In the genomic region with DNA sequence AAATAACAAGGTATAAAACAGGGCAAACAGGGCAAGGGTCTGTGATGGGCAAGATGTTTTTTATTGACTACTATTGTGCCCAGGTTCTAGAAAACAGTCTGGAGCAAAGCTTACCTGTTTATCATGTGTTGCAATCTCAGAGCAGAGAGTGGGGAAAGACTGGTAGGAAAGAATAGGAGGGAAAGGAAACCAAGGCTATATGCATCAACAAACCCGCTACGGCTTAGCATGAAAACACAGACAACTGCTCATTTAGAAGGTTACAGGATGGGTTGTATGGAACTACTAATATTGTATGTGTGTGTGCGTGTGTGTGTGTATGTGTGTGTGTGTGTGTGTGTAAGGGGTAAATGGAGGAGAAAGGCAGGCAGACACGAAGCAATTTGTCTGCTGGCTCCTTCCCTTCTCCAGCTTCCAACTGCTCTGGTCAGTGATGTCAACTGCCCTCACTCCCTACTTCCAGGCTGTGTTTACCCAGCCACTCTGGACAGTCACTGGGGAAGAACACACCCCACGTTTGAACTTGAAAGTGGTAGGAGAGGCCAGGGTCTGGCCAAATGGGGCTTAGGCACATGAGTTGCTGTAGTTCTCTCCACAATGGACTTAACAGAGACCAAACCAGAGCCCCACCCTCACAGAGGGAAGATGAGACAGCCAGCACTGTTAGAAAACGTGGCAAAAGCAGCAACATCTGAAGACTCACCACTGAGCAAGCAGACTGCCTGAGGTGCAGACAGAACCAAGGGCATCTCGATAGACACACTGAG, we compare ENCODE assay signal across 13 cellular contexts. TPM values are rescaled to one million over a fixed set of nuclear protein-coding genes. Genes with fewer than 3 reads are reported as not detected.
A peak's percentile ranks its signal among the peaks of the same experiment; 100 is the strongest.
DNase-seq lines count a peak whose midpoint lies in the region; ATAC-seq and TF ChIP-seq lines count a peak whose summit lies in the region.
"Had no signal": no experiment of that assay in that cellular context is flagged by ENCODE, and none has a peak within 500 bp of the region (broad histone marks: within the 10 kb centered on the region; RNA-seq: fewer than 3 reads in every experiment).

No MANE protein-coding gene starts in this region.

- H3K9me3 ChIP-seq in neutrophil = no peaks in the 10 kb centered on the region
- no peaks in the 10 kb centered on the region for H3K9me3 ChIP-seq in body of pancreas
- H3K9me3 ChIP-seq: vagina had no signal

- TF ChIP-seq CTCF in neutrophil (IDR thresholded peaks at IDR 0.05) = no peak
- TF ChIP-seq CTCF in body of pancreas (IDR thresholded peaks at IDR 0.05) = no peak

- H3K36me3 ChIP-seq in neutrophil = no peaks in the 10 kb centered on the region
- no peaks in the 10 kb centered on the region for H3K36me3 ChIP-seq in body of pancreas (replicated peaks in 1 of 2; ENCODE audit: insufficient read depth in 1 of 2, low read depth in 2 of 2)
- H3K36me3 ChIP-seq: vagina had no signal

- no peak for TF ChIP-seq POLR2A in body of pancreas (IDR thresholded peaks at IDR 0.05)

- H3K27ac ChIP-seq in neutrophil = peak overlapping the region; percentile 56
- no peak overlapping the region for H3K27ac ChIP-seq in body of pancreas
- H3K27ac ChIP-seq: vagina had no signal

- CTCF ChIA-PET in activated CD8-positive, alpha-beta memory T cell treated with anti-CD3 and anti-CD28 coated beads, Interleukin-2, amount 10 ng/mL, durations not matched to agents 7 days and 5 days (lab: Charles Lee) = no interaction called here

- no peak overlapping the region for H3K4me3 Mint-ChIP-seq in activated CD8-positive, alpha-beta memory T cell treated with anti-CD3 and anti-CD28 coated beads, Interleukin-2, amount 10 ng/mL, durations not matched to agents 7 days and 5 days
- H3K4me3 Mint-ChIP-seq: activated B cell treated with CpG ODN at 0.5 μM for 24 hours had no signal

- H3K4me1 Mint-ChIP-seq in activated CD8-positive, alpha-beta memory T cell treated with anti-CD3 and anti-CD28 coated beads, Interleukin-2, amount 10 ng/mL, durations not matched to agents 7 days and 5 days = no peaks in the 10 kb centered on the region

- no peak overlapping the region for H3K27ac Mint-ChIP-seq in activated CD8-positive, alpha-beta memory T cell treated with anti-CD3 and anti-CD28 coated beads, Interleukin-2, amount 10 ng/mL, durations not matched to agents 7 days and 5 days
- H3K27ac Mint-ChIP-seq: activated B cell treated with CpG ODN at 0.5 μM for 24 hours had no signal

- no peak for ATAC-seq in HG03439 (IDR thresholded peaks at IDR 0.05; ENCODE audit: unreplicated experiment)
- ATAC-seq in activated CD8-positive, alpha-beta memory T cell treated with anti-CD3 and anti-CD28 coated beads, Interleukin-2, amount 10 ng/mL, durations not matched to agents 7 days and 5 days = no peak
- no peak for ATAC-seq in body of pancreas
- ATAC-seq: esophagus mucosa had no signal

- no peaks in the 10 kb centered on the region for H3K9me3 Mint-ChIP-seq in activated CD8-positive, alpha-beta memory T cell treated with anti-CD3 and anti-CD28 coated beads, Interleukin-2, amount 10 ng/mL, durations not matched to agents 7 days and 5 days (ENCODE audit: low read depth)
- H3K9me3 Mint-ChIP-seq: activated B cell treated with CpG ODN at 0.5 μM for 24 hours had no signal

- WGBS in body of pancreas, 2 donors = 62 to 71% methylated on average over 7 of the region's 7 CpGs

- H3K4me3 ChIP-seq in neutrophil (ENCODE audit: low read depth in 1 of 2, low read length in 1 of 2) (no peak overlapping the region), body of pancreas (no peak overlapping the region)
- H3K4me3 ChIP-seq: vagina had no signal

- H3K27me3 ChIP-seq in neutrophil (no peaks in the 10 kb centered on the region), body of pancreas (no peaks in the 10 kb centered on the region)
- H3K27me3 ChIP-seq: vagina had no signal

- DNase-seq in EH (ENCODE audit: low read depth) = peak; percentile 21
- peak; percentile 18 for DNase-seq in SK-N-DZ (ENCODE audit: low spot score)
- DNase-seq in globus pallidus (ENCODE audit: low spot score) = peak; percentile 55
- no peak for DNase-seq in activated CD8-positive, alpha-beta memory T cell treated with anti-CD3 and anti-CD28 coated beads, Interleukin-2, amount 10 ng/mL, durations not matched to agents 7 days and 5 days
- no peak for DNase-seq in body of pancreas
- no peak for DNase-seq in NCI-H2029 treated with DMSO at 0.1 percent for 48 hours (lab: John Stamatoyannopoulos, UW)
- DNase-seq: activated B cell treated with CpG ODN at 0.5 μM for 24 hours; activated naive CD4-positive, alpha-beta T cell treated with Interleukin-2 at 50 U/mL for 16 hours; stimulated activated CD4-positive, alpha-beta T cell treated with anti-CD3 and anti-CD28 coated beads, Interleukin-4, amount 100 ng/mL, for 4 hours had no signal

- H3K27me3 Mint-ChIP-seq in activated CD8-positive, alpha-beta memory T cell treated with anti-CD3 and anti-CD28 coated beads, Interleukin-2, amount 10 ng/mL, durations not matched to agents 7 days and 5 days = no peaks in the 10 kb centered on the region
- H3K27me3 Mint-ChIP-seq: activated B cell treated with CpG ODN at 0.5 μM for 24 hours had no signal

- H3K36me3 Mint-ChIP-seq in activated CD8-positive, alpha-beta memory T cell treated with anti-CD3 and anti-CD28 coated beads, Interleukin-2, amount 10 ng/mL, durations not matched to agents 7 days and 5 days = peaks cover 1% of the 10 kb centered on the region

- intact Hi-C loops in body of pancreas (cut with DNase I) = no loop called here

- H3K4me1 ChIP-seq in neutrophil (ENCODE audit: control insufficient read depth in 1 of 2, insufficient read depth in 1 of 2, low read depth in 1 of 2, low read length in 1 of 2) = peaks cover 4 to 12% of the 10 kb centered on the region in 2 experiments
- peaks cover under 1% of the 10 kb centered on the region for H3K4me1 ChIP-seq in body of pancreas

RNA-seq across cellular contexts. Expression of a gene that starts 47.0 kb away (rescaled TPM):
- polyA plus RNA-seq in SK-N-DZ (2014; cell fraction: cytosol; rRNA removed) = 49.9 and 63.1 TPM in 2 replicates
- polyA plus RNA-seq in SK-N-DZ (2014; cell fraction: nucleus; rRNA removed) = 33.1 and 42.8 TPM in 2 replicates
- total RNA-seq in activated CD8-positive, alpha-beta memory T cell treated with anti-CD3 and anti-CD28 coated beads, Interleukin-2, amount 10 ng/mL, durations not matched to agents 7 days and 5 days = 10 to 100 TPM; 23.8 to 29.9 TPM
- total RNA-seq in body of pancreas = 10 to 100 TPM in 1 of 2 donors, 1 to 10 TPM in 1; 6.9 to 16.9 TPM

Comparison
In these comparisons a context has a peak if more than half of its experiments do, and no peak if none do; other contexts are left out.
1. DNase-seq: peak in EH (single experiment), SK-N-DZ (single experiment) and globus pallidus (single experiment); none in activated CD8-positive, alpha-beta memory T cell treated with anti-CD3 and anti-CD28 coated beads, Interleukin-2, amount 10 ng/mL, durations not matched to agents 7 days and 5 days (single experiment), body of pancreas (0 of 4) and NCI-H2029 treated with DMSO at 0.1 percent for 48 hours (single experiment).